ENCODE assay signal across 8 cellular contexts in genomic region chr7:10973942-10974716, GRCh38. TPM values are rescaled to one million over a fixed set of nuclear protein-coding genes. Genes with fewer than 3 reads are reported as not detected.
DNase-seq lines count a peak whose midpoint lies in the region; ATAC-seq and TF ChIP-seq lines count a peak whose summit lies in the region.

No MANE protein-coding gene starts in this region.

- TF ChIP-seq CTCF in neutrophil (IDR thresholded peaks at IDR 0.05), result no peak

- H3K4me3 Mint-ChIP-seq in activated T-helper 2 cell treated with anti-CD3 and anti-CD28 coated beads, Interferon-gamma antibody, Interleukin-2, Interleukin-4, amounts not matched to agents 10 μg/mL and 5 μg/mL and 100 μg/mL, durations not matched to agents 14 hours and 24 hours and 36 hours (ENCODE audit: low read depth), result peak overlapping the region; percentile 95

- DNase-seq in AG20443 (ENCODE audit: low spot score) (peak; percentile 67), NCI-H2227 treated with DMSO at 0.1 percent for 48 hours (lab: John Stamatoyannopoulos, UW) (peak; percentile 64), globus pallidus (ENCODE audit: low spot score) (peak; percentile 20)
- peak; percentile 21 for DNase-seq in activated T-helper 2 cell treated with anti-CD3 and anti-CD28 coated beads, Interferon-gamma antibody, Interleukin-2, Interleukin-4, amounts not matched to agents 10 μg/mL and 5 μg/mL and 100 μg/mL, durations not matched to agents 14 hours and 24 hours and 36 hours (ENCODE audit: low spot score)
- DNase-seq in activated CD4-positive, CD25-positive, alpha-beta regulatory T cell (lab: John Stamatoyannopoulos, UW), result no peak

- H3K27ac ChIP-seq in neutrophil, result peak overlapping the region; percentile 74

- no peaks in the 10 kb centered on the region for H3K9me3 ChIP-seq in neutrophil

- no peaks in the 10 kb centered on the region for H3K27me3 ChIP-seq in neutrophil

- no peaks in the 10 kb centered on the region for H3K36me3 ChIP-seq in neutrophil

- peaks cover 40% of the 10 kb centered on the region for H3K4me1 Mint-ChIP-seq in activated T-helper 2 cell treated with anti-CD3 and anti-CD28 coated beads, Interferon-gamma antibody, Interleukin-2, Interleukin-4, amounts not matched to agents 10 μg/mL and 5 μg/mL and 100 μg/mL, durations not matched to agents 14 hours and 24 hours and 36 hours (ENCODE audit: low read depth)

- ATAC-seq in GM18517 (IDR thresholded peaks at IDR 0.05; ENCODE audit: unreplicated experiment) (peak; percentile 19), HG02970 (IDR thresholded peaks at IDR 0.05; ENCODE audit: low FRiP score, unreplicated experiment) (peak; percentile 24)

- peak overlapping the region; percentile 74 to 80 for H3K4me3 ChIP-seq in neutrophil (ENCODE audit: low read depth in 1 of 2, low read length in 1 of 2)

- intact Hi-C loops in activated T-helper 2 cell treated with anti-CD3 and anti-CD28 coated beads, Interferon-gamma antibody, Interleukin-2, Interleukin-4, amounts not matched to agents 10 μg/mL and 5 μg/mL and 100 μg/mL, durations not matched to agents 14 hours and 24 hours and 36 hours (cut with micrococcal nuclease), result loop anchor here (1.0 to 5.0 kb wide), 6 partner anchors 34 to 368 kb away; a partner anchor contains a TSS

- H3K4me1 ChIP-seq in neutrophil (ENCODE audit: control insufficient read depth in 1 of 2, insufficient read depth in 1 of 2, low read depth in 1 of 2, low read length in 1 of 2), result peaks cover 15 to 16% of the 10 kb centered on the region in 2 experiments

- H3K27ac Mint-ChIP-seq in activated T-helper 2 cell treated with anti-CD3 and anti-CD28 coated beads, Interferon-gamma antibody, Interleukin-2, Interleukin-4, amounts not matched to agents 10 μg/mL and 5 μg/mL and 100 μg/mL, durations not matched to agents 14 hours and 24 hours and 36 hours, result peak overlapping the region; percentile 92

- peaks cover 39% of the 10 kb centered on the region for H3K36me3 Mint-ChIP-seq in activated T-helper 2 cell treated with anti-CD3 and anti-CD28 coated beads, Interferon-gamma antibody, Interleukin-2, Interleukin-4, amounts not matched to agents 10 μg/mL and 5 μg/mL and 100 μg/mL, durations not matched to agents 14 hours and 24 hours and 36 hours (ENCODE audit: low read depth)

- H3K9me3 Mint-ChIP-seq in activated T-helper 2 cell treated with anti-CD3 and anti-CD28 coated beads, Interferon-gamma antibody, Interleukin-2, Interleukin-4, amounts not matched to agents 10 μg/mL and 5 μg/mL and 100 μg/mL, durations not matched to agents 14 hours and 24 hours and 36 hours, result peaks cover 3% of the 10 kb centered on the region

- peaks cover 9% of the 10 kb centered on the region for H3K27me3 Mint-ChIP-seq in activated T-helper 2 cell treated with anti-CD3 and anti-CD28 coated beads, Interferon-gamma antibody, Interleukin-2, Interleukin-4, amounts not matched to agents 10 μg/mL and 5 μg/mL and 100 μg/mL, durations not matched to agents 14 hours and 24 hours and 36 hours (ENCODE audit: low read depth)

RNA-seq across cellular contexts. Expression of gene PHF14, which starts 0.5 kb away (rescaled TPM):
- total RNA-seq in activated T-helper 2 cell treated with anti-CD3 and anti-CD28 coated beads, Interferon-gamma antibody, Interleukin-2, Interleukin-4, amounts not matched to agents 10 μg/mL and 5 μg/mL and 100 μg/mL, durations not matched to agents 14 hours and 24 hours and 36 hours, result 39.3 and 43.2 TPM in 2 replicates

Comparison
In these comparisons a context has a peak if more than half of its experiments do, and no peak if none do; other contexts are left out.
1. DNase-seq: peak in AG20443 (single experiment), NCI-H2227 treated with DMSO at 0.1 percent for 48 hours (single experiment), activated T-helper 2 cell treated with anti-CD3 and anti-CD28 coated beads, Interferon-gamma antibody, Interleukin-2, Interleukin-4, amounts not matched to agents 10 μg/mL and 5 μg/mL and 100 μg/mL, durations not matched to agents 14 hours and 24 hours and 36 hours (single experiment) and globus pallidus (single experiment); none in activated CD4-positive, CD25-positive, alpha-beta regulatory T cell (0 of 4).